ENCODE assay signal across 8 cellular contexts in the genomic region with DNA sequence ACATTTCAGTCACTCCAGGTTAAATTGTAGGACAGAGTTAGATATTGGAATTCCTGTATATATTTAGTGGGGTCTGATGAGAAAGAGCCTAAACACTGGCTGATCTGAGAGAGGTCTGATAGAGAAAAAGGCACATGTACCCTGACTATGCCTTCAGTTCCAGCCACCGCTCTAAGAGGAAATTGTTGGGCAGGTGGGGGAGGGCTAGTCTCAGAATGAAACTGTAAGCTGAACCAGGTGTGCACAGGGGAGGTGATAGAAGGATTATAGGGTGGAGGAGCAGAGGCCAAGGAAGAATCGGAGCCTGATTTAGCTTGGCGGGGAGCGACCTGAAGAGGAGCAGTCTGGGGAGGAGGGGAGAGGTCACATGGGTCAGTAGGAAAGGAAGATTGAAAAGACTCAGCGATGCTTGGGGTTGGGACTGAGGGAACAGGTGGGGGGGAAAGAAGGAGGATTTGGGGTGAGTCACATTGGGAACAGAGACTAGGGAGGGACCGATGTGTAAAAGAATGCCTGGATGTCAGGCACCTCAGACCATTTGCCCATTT.
DNase-seq lines count a peak whose midpoint lies in the region; ATAC-seq and TF ChIP-seq lines count a peak whose summit lies in the region.
"Not testable (repeated sequence)": the region's sequence is repeated elsewhere in the genome, so short reads cannot be mapped to it uniquely, and the experiment has no call there.

No MANE protein-coding gene starts in this region.

- peaks cover 38% of the 10 kb centered on the region for H3K4me1 Mint-ChIP-seq in activated T-cell treated with anti-CD3 and anti-CD28 coated beads, Interleukin-2, amount 50 U/mL, for 24 hours (ENCODE audit: low read depth)

- DNase-seq in GM10266 (ENCODE audit: extremely low spot score) (peak; percentile 1), T follicular helper cell (ENCODE audit: low read depth) (peak; percentile 19), left kidney (ENCODE audit: low read depth, low spot score) (peak; percentile 40)
- peak; percentile 23 for DNase-seq in activated CD4-positive, alpha-beta T cell treated with anti-CD3 and anti-CD28 coated beads, Interleukin-2, amount 50 U/mL, for 1 hour
- peak; percentile 47 for DNase-seq in activated T-cell treated with anti-CD3 and anti-CD28 coated beads, Interleukin-2, amount 50 U/mL, for 24 hours
- DNase-seq in activated naive CD4-positive, alpha-beta T cell treated with anti-CD3 and anti-CD28 coated beads, Interleukin-2, amount 50 U/mL, for 72 hours (ENCODE audit: low spot score in 2 of 2): peak in 1 of 2 donors; percentile 25
- peak; percentile 44 for DNase-seq in stimulated activated CD4-positive, alpha-beta T cell treated with anti-CD3 and anti-CD28 coated beads, Interleukin-15, amount 100 ng/mL, for 24 hours
- DNase-seq in stimulated activated naive CD4-positive, alpha-beta T cell (lab: John Stamatoyannopoulos, UW): peak in 4 of 6 experiments; percentile 9 to 58 (median 46)

- H3K27ac Mint-ChIP-seq in activated T-cell treated with anti-CD3 and anti-CD28 coated beads, Interleukin-2, amount 50 U/mL, for 24 hours: peak overlapping the region; percentile 92
- H3K27ac Mint-ChIP-seq in activated naive CD4-positive, alpha-beta T cell treated with anti-CD3 and anti-CD28 coated beads, Interleukin-2, amount 50 U/mL, for 72 hours: peak overlapping the region; percentile 72 to 84

- not testable (repeated sequence) for H3K36me3 Mint-ChIP-seq in activated T-cell treated with anti-CD3 and anti-CD28 coated beads, Interleukin-2, amount 50 U/mL, for 24 hours (ENCODE audit: low read depth)
- peaks cover 0 to 11% of the 10 kb centered on the region in 2 donors for H3K36me3 Mint-ChIP-seq in activated naive CD4-positive, alpha-beta T cell treated with anti-CD3 and anti-CD28 coated beads, Interleukin-2, amount 50 U/mL, for 72 hours

- H3K9me3 Mint-ChIP-seq in activated T-cell treated with anti-CD3 and anti-CD28 coated beads, Interleukin-2, amount 50 U/mL, for 24 hours; activated naive CD4-positive, alpha-beta T cell treated with anti-CD3 and anti-CD28 coated beads, Interleukin-2, amount 50 U/mL, for 72 hours: not testable (repeated sequence)

- H3K4me3 Mint-ChIP-seq in activated T-cell treated with anti-CD3 and anti-CD28 coated beads, Interleukin-2, amount 50 U/mL, for 24 hours: peak overlapping the region; percentile 59

- H3K27me3 Mint-ChIP-seq in activated T-cell treated with anti-CD3 and anti-CD28 coated beads, Interleukin-2, amount 50 U/mL, for 24 hours: not testable (repeated sequence)

- not testable (repeated sequence) for TF ChIP-seq CTCF in GM10266 (IDR thresholded peaks at IDR 0.05; ENCODE audit: control insufficient read depth, insufficient read depth, low read depth, missing control alignments)

- ATAC-seq in activated naive CD4-positive, alpha-beta T cell treated with anti-CD3 and anti-CD28 coated beads, Interleukin-2, amount 50 U/mL, for 72 hours: peak; percentile 44 to 64
